ENCODE assay signal across 10 cellular contexts in genomic region chr2:62313433-62314227, GRCh38.
DNase-seq lines count a peak whose midpoint lies in the region; ATAC-seq and TF ChIP-seq lines count a peak whose summit lies in the region.
"Had no signal": no experiment of that assay in that cellular context is flagged by ENCODE, and none has a peak within 500 bp of the region (broad histone marks: within the 10 kb centered on the region; RNA-seq: fewer than 3 reads in every experiment).

No MANE protein-coding gene starts in this region.

- H3K9me3 ChIP-seq in vagina: no peaks in the 10 kb centered on the region
- H3K9me3 ChIP-seq: neutrophil, tibial artery had no signal

- H3K4me1 ChIP-seq in vagina: peaks cover 14% of the 10 kb centered on the region

- peak; percentile 64 to 68 for ATAC-seq in activated CD4-positive, CD25-positive, alpha-beta regulatory T cell treated with anti-CD3 and anti-CD28 coated beads, Interleukin-2, amount 50 U/mL, for 24 hours
- ATAC-seq in HG02798 (IDR thresholded peaks at IDR 0.05; ENCODE audit: poor library complexity, unreplicated experiment): peak; percentile 74

- H3K27me3 ChIP-seq in vagina: no peaks in the 10 kb centered on the region
- H3K27me3 ChIP-seq: neutrophil, tibial artery had no signal

- TF ChIP-seq POLR2A in NB4 (IDR thresholded peaks at IDR 0.05; ENCODE audit: extremely low read depth, insufficient read length) (no peak), vagina (IDR thresholded peaks at IDR 0.05) (no peak)

- H3K4me3 ChIP-seq in NB4 (ENCODE audit: low read depth, low read length) (peak overlapping the region; percentile 26), vagina (no peak overlapping the region)
- H3K4me3 ChIP-seq: tibial artery had no signal

- TF ChIP-seq CTCF in NB4 (IDR thresholded peaks at IDR 0.05; ENCODE audit: low read depth, low read length) (no peak), vagina (IDR thresholded peaks at IDR 0.05) (no peak)

- intact Hi-C loops in vagina (cut with DNase I): no loop called here

- no peak for DNase-seq in activated CD4-positive, CD25-positive, alpha-beta regulatory T cell (lab: John Stamatoyannopoulos, UW)
- DNase-seq in NB4 (ENCODE audit: low read depth): peak; percentile 95
- DNase-seq in stimulated activated CD8-positive, alpha-beta memory T cell treated with anti-CD3 and anti-CD28 coated beads, Interleukin-15, amount 100 ng/mL, for 48 hours (ENCODE audit: low read depth in 2 of 2): peak; percentile 41 to 56
- no peak for DNase-seq in DMS 273 treated with DMSO at 0.1 percent for 48 hours (lab: John Stamatoyannopoulos, UW)
- no peak for DNase-seq in vagina (ENCODE audit: extremely low spot score in 2 of 2)
- no peak for DNase-seq in A172 (ENCODE audit: low spot score)
- DNase-seq: tibial artery had no signal

- H3K27ac ChIP-seq in vagina: no peak overlapping the region
- H3K27ac ChIP-seq: neutrophil, tibial artery had no signal

- no peaks in the 10 kb centered on the region for H3K36me3 ChIP-seq in vagina
- H3K36me3 ChIP-seq: neutrophil, tibial artery had no signal

Comparison
In these comparisons a context has a peak if more than half of its experiments do, and no peak if none do; other contexts are left out.
1. DNase-seq: peak in NB4 (single experiment) and stimulated activated CD8-positive, alpha-beta memory T cell treated with anti-CD3 and anti-CD28 coated beads, Interleukin-15, amount 100 ng/mL, for 48 hours (2 of 2); none in activated CD4-positive, CD25-positive, alpha-beta regulatory T cell (0 of 4), DMS 273 treated with DMSO at 0.1 percent for 48 hours (single experiment), vagina (0 of 2) and A172 (single experiment).